Comparison of ENCODE assay signal across 8 cellular contexts in genomic region chr10:97731346-97732051, GRCh38. TPM values are rescaled to one million over a fixed set of nuclear protein-coding genes. Genes with fewer than 3 reads are reported as not detected.
DNase-seq lines count a peak whose midpoint lies in the region; ATAC-seq lines count a peak whose summit lies in the region.

No MANE protein-coding gene starts in this region.

- H3K9me3 ChIP-seq in Karpas-422 (ENCODE audit: low read length), result no peaks in the 10 kb centered on the region

- H3K36me3 ChIP-seq in Karpas-422 (ENCODE audit: insufficient read depth, low read length), result no peaks in the 10 kb centered on the region

- H2AFZ ChIP-seq in Karpas-422 (ENCODE audit: low read length), result no peak overlapping the region

- ATAC-seq in HG03097 (IDR thresholded peaks at IDR 0.05; ENCODE audit: low FRiP score, unreplicated experiment) (no peak), HG03108 (IDR thresholded peaks at IDR 0.05; ENCODE audit: unreplicated experiment) (no peak)

- intact Hi-C loops in head of caudate nucleus (cut with DNase I), result loop anchor here (2.0 to 10.0 kb wide), 2 partner anchors 19 to 47 kb away; partner anchors contain the start of genes AVPI1 and MARVELD1
- intact Hi-C loops in posterior cingulate gyrus (cut with DNase I), result loop anchor here (1.0 kb wide), 2 partner anchors 22 to 54 kb away; no protein-coding TSS in a partner anchor

- no peaks in the 10 kb centered on the region for H3K9me2 ChIP-seq in Karpas-422 (replicated peaks; ENCODE audit: insufficient read depth, low read length)

- H3K9ac ChIP-seq in Karpas-422 (ENCODE audit: low read length), result no peak overlapping the region

- DNase-seq in DMS53 treated with DMSO at 0.1 percent for 48 hours (lab: John Stamatoyannopoulos, UW; ENCODE audit: unreplicated experiment), result peak; percentile 92
- peak; percentile 65 for DNase-seq in Karpas-422
- DNase-seq in RPMI7951 (ENCODE audit: low read depth), result peak; percentile 65
- peak; percentile 51 for DNase-seq in activated naive CD4-positive, alpha-beta T cell treated with Interleukin-2 at 50 U/mL for 16 hours
- peak in 41 of 42 donors; percentile 26 to 92 (median 80) for DNase-seq in head of caudate nucleus
- DNase-seq in posterior cingulate gyrus, result peak in 6 of 10 donors; percentile 55 to 89 (median 75)

- H3K27ac ChIP-seq in Karpas-422 (ENCODE audit: low read length), result no peak overlapping the region

- peaks cover 2% of the 10 kb centered on the region for H3K4me1 ChIP-seq in Karpas-422 (ENCODE audit: low read length)

- no peak overlapping the region for H3K4me3 ChIP-seq in Karpas-422 (ENCODE audit: low read length)

- no peak overlapping the region for H3K4me2 ChIP-seq in Karpas-422 (ENCODE audit: low read depth, low read length, poor library complexity, severe bottlenecking)

- no peaks in the 10 kb centered on the region for H4K20me1 ChIP-seq in Karpas-422 (ENCODE audit: insufficient read depth, low read depth, low read length)

- H3K79me2 ChIP-seq in Karpas-422 (ENCODE audit: low read length), result no peaks in the 10 kb centered on the region

- H3K27me3 ChIP-seq in Karpas-422 (ENCODE audit: low read length), result no peaks in the 10 kb centered on the region

RNA-seq across cellular contexts. Expression of gene ZFYVE27, which starts 5.4 kb away (rescaled TPM):
- 16.9 and 19.6 TPM in 2 replicates for total RNA-seq in Karpas-422 (2014; rRNA removed; shearing (Covaris generic); ENCODE audit: low replicate concordance)
- total RNA-seq in RPMI7951 (2014; rRNA removed; shearing (Covaris generic)), result 7.0 and 10.3 TPM in 2 replicates

RNA-seq across cellular contexts. Expression of gene MARVELD1, which starts 18.0 kb away (rescaled TPM):
- total RNA-seq in Karpas-422 (2014; rRNA removed; shearing (Covaris generic); ENCODE audit: low replicate concordance), result not detected in 2 replicates
- 29.0 and 41.7 TPM in 2 replicates for total RNA-seq in RPMI7951 (2014; rRNA removed; shearing (Covaris generic))

RNA-seq across cellular contexts. Expression of gene SFRP5, which starts 40.3 kb away (rescaled TPM):
- not detected in 2 replicates for total RNA-seq in Karpas-422 (2014; rRNA removed; shearing (Covaris generic); ENCODE audit: low replicate concordance)
- not detected in 2 replicates for total RNA-seq in RPMI7951 (2014; rRNA removed; shearing (Covaris generic))

RNA-seq across cellular contexts. Expression of gene AVPI1, which starts 44.5 kb away (rescaled TPM):
- total RNA-seq in Karpas-422 (2014; rRNA removed; shearing (Covaris generic); ENCODE audit: low replicate concordance), result not detected in 2 replicates
- 7.6 and 13.2 TPM in 2 replicates for total RNA-seq in RPMI7951 (2014; rRNA removed; shearing (Covaris generic))

Comparison
In these comparisons a context has a peak if more than half of its experiments do, and no peak if none do; other contexts are left out.
1. RNA of gene MARVELD1, which starts 18.0 kb away (total RNA-seq): 29.0 to 41.7 TPM in RPMI7951; not detected in Karpas-422; every median in the first group is over 10 times any median in the second.
2. Peak in every context shown above with its lines, with median percentiles within 50 percentile points of each other: DNase-seq.